Comparison of ENCODE assay signal across 24 cellular contexts in the genomic region with DNA sequence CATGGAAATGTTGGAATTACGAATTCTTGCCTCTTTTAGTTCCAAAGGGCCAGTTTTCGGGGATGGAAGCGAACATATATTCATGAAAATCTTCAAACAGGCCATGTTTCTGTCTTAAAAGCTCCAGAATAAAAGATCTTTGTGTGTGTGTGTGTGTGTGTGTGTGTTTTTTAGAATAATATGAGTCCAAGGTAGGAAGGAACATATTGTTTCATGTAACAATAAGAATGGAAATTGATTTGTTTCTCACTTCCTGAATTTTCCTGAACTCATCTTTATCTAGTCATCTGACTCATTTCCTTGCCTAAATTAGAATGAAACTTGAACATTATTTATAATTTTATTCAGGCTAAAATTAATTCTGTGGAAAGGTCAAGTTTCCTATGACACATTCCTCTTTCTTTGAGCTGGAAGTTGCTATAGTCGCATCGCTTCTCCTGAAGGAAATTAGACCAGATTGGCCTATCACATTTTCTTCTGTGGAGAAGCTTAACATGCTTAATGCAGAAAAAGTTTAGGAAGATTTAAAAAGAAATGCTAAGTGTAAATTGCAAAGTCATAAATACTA.
"Had no signal": no experiment of that assay in that cellular context is flagged by ENCODE, and none has a peak within 500 bp of the region (broad histone marks: within the 10 kb centered on the region; RNA-seq: fewer than 3 reads in every experiment).

No MANE protein-coding gene starts in this region.

- DNase-seq: activated CD4-positive, alpha-beta T cell treated with anti-CD3 and anti-CD28 coated beads, Interleukin-2, amount 10 ng/mL, durations not matched to agents 7 days and 5 days; activated CD4-positive, CD25-positive, alpha-beta regulatory T cell treated with anti-CD3 and anti-CD28 coated beads, Interleukin-2, amount 50 U/mL, for 72 hours; activated CD8-positive, alpha-beta T cell treated with anti-CD3 and anti-CD28 coated beads for 36 hours; activated gamma-delta T cell treated with Interleukin-2 at 50 U/mL for 16 hours; activated T-cell treated with anti-CD3 and anti-CD28 coated beads, Interleukin-2, amount 50 U/mL, for 1 hour; adrenal gland; brain microvascular endothelial cell; caudate nucleus; effector CD8-positive, alpha-beta T cell; head of caudate nucleus; left lung; mammary epithelial cell; natural killer cell; stimulated activated CD4-positive, alpha-beta T cell treated with anti-CD3 and anti-CD28 coated beads, Interleukin-4, amount 100 ng/mL, for 24 hours; stimulated activated naive CD4-positive, alpha-beta T cell treated with Interleukin-2 at 50 U/mL for 16 hours; substantia nigra; T-cell; thyroid gland; WERI-Rb-1 had no signal

- H3K27me3 ChIP-seq: adrenal gland, ascending aorta, brain microvascular endothelial cell, esophagus muscularis mucosa, gastroesophageal sphincter, left lung, thyroid gland had no signal

- H3K9me3 ChIP-seq: adrenal gland, ascending aorta, esophagus muscularis mucosa, gastroesophageal sphincter, left lung, prostate gland, thyroid gland had no signal

- H3K4me3 ChIP-seq: adrenal gland, ascending aorta, esophagus muscularis mucosa, gastroesophageal sphincter, left lung, prostate gland, thyroid gland had no signal

- H3K4me1 ChIP-seq: adrenal gland, ascending aorta, left lung, prostate gland, thyroid gland had no signal

- FAIRE-seq: TTC549 had no signal

- ATAC-seq: activated CD8-positive, alpha-beta T cell treated with anti-CD3 and anti-CD28 coated beads for 36 hours; gastroesophageal sphincter; left lung; natural killer cell; T-cell had no signal

- H3K36me3 ChIP-seq: adrenal gland, ascending aorta, brain microvascular endothelial cell, esophagus muscularis mucosa, gastroesophageal sphincter, left lung, prostate gland, thyroid gland, WERI-Rb-1 had no signal

- H3K27ac ChIP-seq: ascending aorta, brain microvascular endothelial cell, esophagus muscularis mucosa, gastroesophageal sphincter, prostate gland, thyroid gland, WERI-Rb-1 had no signal
